ENCODE assay signal across 13 cellular contexts in the genomic region with DNA sequence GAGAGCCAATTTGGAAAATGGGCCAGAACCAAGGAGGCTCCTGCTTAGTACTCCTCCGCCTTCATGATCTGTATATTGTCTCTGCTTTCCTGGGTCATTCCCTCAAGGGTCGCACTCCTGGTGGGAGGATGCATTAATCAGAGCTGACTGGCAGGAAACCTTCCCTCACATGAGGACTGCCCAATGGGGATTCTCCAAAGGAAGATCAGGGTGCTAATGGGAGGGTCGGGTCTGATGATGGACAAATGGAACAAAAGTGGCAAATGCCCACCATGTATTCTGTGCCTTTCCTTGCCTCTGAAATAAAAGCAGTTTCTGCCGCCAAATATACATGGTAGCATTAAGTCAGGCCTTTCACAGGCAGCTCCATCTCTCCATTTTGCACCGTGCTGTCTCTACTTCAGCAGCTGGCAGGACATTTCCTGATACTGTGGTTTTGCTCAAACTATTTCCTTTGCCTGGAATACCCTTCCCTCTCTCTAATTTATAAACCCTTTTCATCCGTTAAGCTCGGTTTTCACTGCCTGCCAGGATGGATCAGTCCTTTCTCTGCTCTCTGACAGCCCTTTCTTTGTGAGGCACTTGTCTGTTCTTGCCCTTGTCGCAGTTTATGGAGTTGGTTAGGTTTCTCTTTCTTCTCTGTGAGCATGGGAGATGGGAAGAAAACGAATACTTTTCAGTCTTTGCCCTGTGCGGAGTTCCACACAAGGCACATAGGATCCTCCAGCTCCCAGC. TPM values are rescaled to one million over a fixed set of nuclear protein-coding genes. Genes with fewer than 3 reads are reported as not detected.
A peak's percentile ranks its signal among the peaks of the same experiment; 100 is the strongest.
DNase-seq lines count a peak whose midpoint lies in the region; ATAC-seq and TF ChIP-seq lines count a peak whose summit lies in the region.
"Had no signal": no experiment of that assay in that cellular context is flagged by ENCODE, and none has a peak within 500 bp of the region (broad histone marks: within the 10 kb centered on the region; RNA-seq: fewer than 3 reads in every experiment).

No MANE protein-coding gene starts in this region.

- peaks cover 60% of the 10 kb centered on the region for H4K20me1 ChIP-seq in Karpas-422 (ENCODE audit: insufficient read depth, low read depth, low read length)

- H3K79me2 ChIP-seq in Karpas-422 (ENCODE audit: low read length): peaks cover 97% of the 10 kb centered on the region

- H3K9me2 ChIP-seq in Karpas-422 (replicated peaks; ENCODE audit: insufficient read depth, low read length): no peaks in the 10 kb centered on the region
- H3K9me2 ChIP-seq: SK-N-SH had no signal

- intact Hi-C loops in natural killer cell (cut with micrococcal nuclease): no loop called here

- H3K9me3 ChIP-seq in Karpas-422 (ENCODE audit: low read length) (no peaks in the 10 kb centered on the region), Peyer's patch (no peaks in the 10 kb centered on the region)
- H3K9me3 ChIP-seq: MG63, SK-N-SH, thyroid gland had no signal

- peaks cover 36 to 48% of the 10 kb centered on the region in 2 donors for H3K4me1 Mint-ChIP-seq in natural killer cell

- no peak overlapping the region for H3K4me3 Mint-ChIP-seq in natural killer cell
- H3K4me3 Mint-ChIP-seq: HFFc6 had no signal

- H3K27ac ChIP-seq in C4-2B: peak overlapping the region; percentile 44
- peak overlapping the region; percentile 36 for H3K27ac ChIP-seq in Karpas-422 (ENCODE audit: low read length)
- no peak overlapping the region for H3K27ac ChIP-seq in Peyer's patch
- H3K27ac ChIP-seq: brain microvascular endothelial cell, thyroid gland had no signal

- TF ChIP-seq CTCF in C4-2B (conservative IDR thresholded peaks at IDR 0.05): no peak
- no peak for TF ChIP-seq CTCF in natural killer cell (IDR thresholded peaks at IDR 0.05)
- no peak for TF ChIP-seq CTCF in Peyer's patch (IDR thresholded peaks at IDR 0.05)

- DNase-seq in Karpas-422 (no peak), cerebellar cortex (ENCODE audit: low spot score) (peak; percentile 36), natural killer cell (no peak), H4 (ENCODE audit: low spot score) (no peak), DMS114 treated with DMSO at 0.1 percent for 48 hours (lab: John Stamatoyannopoulos, UW; ENCODE audit: unreplicated experiment) (no peak), Peyer's patch (no peak), mesenteric fat pad (ENCODE audit: low spot score) (no peak)
- DNase-seq: brain microvascular endothelial cell, HFFc6, MG63, SK-N-SH, thyroid gland had no signal

- H3K27me3 Mint-ChIP-seq in natural killer cell (ENCODE audit: low read depth in 2 of 2): no peaks in the 10 kb centered on the region

- ATAC-seq in natural killer cell: no peak

- no peaks in the 10 kb centered on the region for H3K36me3 Mint-ChIP-seq in natural killer cell

- H3K27me3 ChIP-seq in Karpas-422 (ENCODE audit: low read length) (no peaks in the 10 kb centered on the region), Peyer's patch (no peaks in the 10 kb centered on the region)
- H3K27me3 ChIP-seq: brain microvascular endothelial cell, MG63, thyroid gland had no signal

- no peak for TF ChIP-seq POLR2A in Peyer's patch (IDR thresholded peaks at IDR 0.05)

- no peak overlapping the region; the same call in 1 of the 2 replicates for H3K9ac ChIP-seq in Karpas-422 (ENCODE audit: low read length)
- H3K9ac ChIP-seq: SK-N-SH had no signal

- H3K4me1 ChIP-seq in Karpas-422 (ENCODE audit: low read length) (peaks cover 72% of the 10 kb centered on the region), Peyer's patch (peaks cover 0 to 61% (median 9%) of the 10 kb centered on the region in 4 donors)

- H3K4me2 ChIP-seq in Karpas-422 (ENCODE audit: low read depth, low read length, poor library complexity, severe bottlenecking): peak overlapping the region; percentile 2
- H3K4me2 ChIP-seq: SK-N-SH had no signal

- no peak overlapping the region for H2AFZ ChIP-seq in Karpas-422 (ENCODE audit: low read length)

- H3K36me3 ChIP-seq in Karpas-422 (ENCODE audit: insufficient read depth, low read length) (peaks cover 37% of the 10 kb centered on the region), Peyer's patch (no peaks in the 10 kb centered on the region)
- H3K36me3 ChIP-seq: thyroid gland had no signal

- peak overlapping the region; percentile 47 to 60 for H3K27ac Mint-ChIP-seq in natural killer cell
- H3K27ac Mint-ChIP-seq: HFFc6 had no signal

- no peaks in the 10 kb centered on the region for H3K9me3 Mint-ChIP-seq in natural killer cell
- H3K9me3 Mint-ChIP-seq: HFFc6 had no signal

- H3K4me3 ChIP-seq in Karpas-422 (ENCODE audit: low read length) (no peak overlapping the region), Peyer's patch (no peak overlapping the region)
- H3K4me3 ChIP-seq: MG63, thyroid gland had no signal

RNA-seq across cellular contexts. Expression of gene SREBF2, which starts 13.5 kb away (rescaled TPM):
- total RNA-seq in Karpas-422 (2014; rRNA removed; shearing (Covaris generic); ENCODE audit: low replicate concordance): 159 and 190 TPM in 2 replicates
- total RNA-seq in natural killer cell: 100 to 1,000 TPM; 101 to 106 (median 105) TPM
- total RNA-seq in H4 (2014; rRNA removed; shearing (Covaris generic)): 25.1 and 30.2 TPM in 2 replicates
- total RNA-seq in Peyer's patch: 100 to 1,000 TPM in 3 of 4 donors, 10 to 100 TPM in 1; 66.0 to 221 (median 144) TPM
- total RNA-seq in mesenteric fat pad: 35.9 TPM

RNA-seq across cellular contexts. Expression of gene CCDC134, which starts 46.0 kb away (rescaled TPM):
- total RNA-seq in Karpas-422 (2014; rRNA removed; shearing (Covaris generic); ENCODE audit: low replicate concordance): 4.4 and 12.5 TPM in 2 replicates
- total RNA-seq in natural killer cell (10 to 100 TPM; 16.4 to 22.1 (median 16.7) TPM), Peyer's patch (10 to 100 TPM in 2 of 4 donors, 1 to 10 TPM in 2; 8.1 to 20.6 (median 10.2) TPM), mesenteric fat pad (4.1 TPM)
- 8.1 and 10.6 TPM in 2 replicates for total RNA-seq in H4 (2014; rRNA removed; shearing (Covaris generic))

Comparison
In these comparisons a context has a peak if more than half of its experiments do, and no peak if none do; other contexts are left out.
1. H3K27ac ChIP-seq: peak in C4-2B (single experiment) and Karpas-422 (single experiment); none in Peyer's patch (0 of 4).